In genomic region chr12:113246478-113247122, GRCh38 we compare ENCODE assay signal across 10 cellular contexts. TPM values are rescaled to one million over a fixed set of nuclear protein-coding genes. Genes with fewer than 3 reads are reported as not detected.
DNase-seq lines count a peak whose midpoint lies in the region; ATAC-seq, FAIRE-seq and TF ChIP-seq lines count a peak whose summit lies in the region.
"Had no signal": no experiment of that assay in that cellular context is flagged by ENCODE, and none has a peak within 500 bp of the region (broad histone marks: within the 10 kb centered on the region; RNA-seq: fewer than 3 reads in every experiment).

No MANE protein-coding gene starts in this region.

- no peak for ATAC-seq in lower lobe of right lung
- no peak for ATAC-seq in GM21381 (IDR thresholded peaks at IDR 0.05; ENCODE audit: unreplicated experiment)
- no peak for ATAC-seq in HG03439 (IDR thresholded peaks at IDR 0.05; ENCODE audit: unreplicated experiment)

- H3K9me3 ChIP-seq in lower lobe of right lung (no peaks in the 10 kb centered on the region), testis (no peaks in the 10 kb centered on the region)

- peak overlapping the region; percentile 9 for H3K4me3 ChIP-seq in bronchial epithelial cell (ENCODE audit: low read depth, low read length)
- no peak overlapping the region for H3K4me3 ChIP-seq in lower lobe of right lung
- no peak overlapping the region for H3K4me3 ChIP-seq in testis

- WGBS in testis, 2 donors, result 40 to 69% methylated on average over 7 to 16 of the region's 18 CpGs

- peaks cover 55% of the 10 kb centered on the region for H3K4me1 ChIP-seq in lower lobe of right lung
- H3K4me1 ChIP-seq in testis, result peaks cover 36% of the 10 kb centered on the region

- intact Hi-C loops in lower lobe of right lung (cut with DNase I), result no loop called here
- intact Hi-C loops in testis (cut with DNase I; ENCODE audit: low total_unique reads), result no loop called here

- H3K27ac ChIP-seq in lower lobe of right lung, result peak overlapping the region; percentile 84
- H3K27ac ChIP-seq in testis, result peak overlapping the region; percentile 37 to 57

- no peak for FAIRE-seq in bronchial epithelial cell (lab: Jason Lieb, UNC)
- FAIRE-seq: A204.1 had no signal

- DNase-seq in NCI-H1092 (lab: John Stamatoyannopoulos, UW) (peak; percentile 45), NCI-H1092 treated with DMSO at 0.1 percent for 48 hours (lab: John Stamatoyannopoulos, UW) (no peak), bronchial epithelial cell (ENCODE audit: low read depth) (peak; percentile 41), lower lobe of right lung (no peak), testis (no peak), SKM-1 treated with dmso at 0.1 percent for 144 hours (lab: John Stamatoyannopoulos, UW; ENCODE audit: unreplicated experiment) (no peak)
- DNase-seq: OCI-M1 had no signal

- TF ChIP-seq CTCF in bronchial epithelial cell (IDR thresholded peaks at IDR 0.05; ENCODE audit: insufficient read depth, low read length, severe bottlenecking) (no peak), lower lobe of right lung (IDR thresholded peaks at IDR 0.05) (no peak), testis (IDR thresholded peaks at IDR 0.05) (no peak)

- TF ChIP-seq POLR2A in testis (IDR thresholded peaks at IDR 0.05), result no peak

- H3K27me3 ChIP-seq in bronchial epithelial cell (ENCODE audit: control insufficient read depth, insufficient read depth, low read length), result no peaks in the 10 kb centered on the region
- no peaks in the 10 kb centered on the region for H3K27me3 ChIP-seq in lower lobe of right lung (ENCODE audit: low read depth)
- no peaks in the 10 kb centered on the region for H3K27me3 ChIP-seq in testis

- H3K36me3 ChIP-seq in bronchial epithelial cell (ENCODE audit: control insufficient read depth, insufficient read depth, low read length), result peaks cover 5% of the 10 kb centered on the region
- H3K36me3 ChIP-seq in lower lobe of right lung, result peaks cover 38% of the 10 kb centered on the region
- H3K36me3 ChIP-seq in testis (ENCODE audit: low read depth, missing control alignments), result no peaks in the 10 kb centered on the region

RNA-seq across cellular contexts. Expression of gene TPCN1, which starts 25.3 kb away (rescaled TPM):
- total RNA-seq in bronchial epithelial cell, result 9.0 and 11.3 TPM in 2 replicates
- total RNA-seq in lower lobe of right lung, result 68.1 TPM
- total RNA-seq in testis, result 10 to 100 TPM; 48.7 to 73.0 TPM
- 33.4 TPM for polyA plus RNA-seq in testis (ENCODE audit: insufficient read depth, low read depth, low replicate concordance)

Comparison
In these comparisons a context has a peak if more than half of its experiments do, and no peak if none do; other contexts are left out.
1. DNase-seq: peak in NCI-H1092 (single experiment) and bronchial epithelial cell (single experiment); none in NCI-H1092 treated with DMSO at 0.1 percent for 48 hours (single experiment), lower lobe of right lung (single experiment), testis (single experiment) and SKM-1 treated with dmso at 0.1 percent for 144 hours (single experiment).